ENCODE assay signal across 16 cellular contexts in the genomic region with DNA sequence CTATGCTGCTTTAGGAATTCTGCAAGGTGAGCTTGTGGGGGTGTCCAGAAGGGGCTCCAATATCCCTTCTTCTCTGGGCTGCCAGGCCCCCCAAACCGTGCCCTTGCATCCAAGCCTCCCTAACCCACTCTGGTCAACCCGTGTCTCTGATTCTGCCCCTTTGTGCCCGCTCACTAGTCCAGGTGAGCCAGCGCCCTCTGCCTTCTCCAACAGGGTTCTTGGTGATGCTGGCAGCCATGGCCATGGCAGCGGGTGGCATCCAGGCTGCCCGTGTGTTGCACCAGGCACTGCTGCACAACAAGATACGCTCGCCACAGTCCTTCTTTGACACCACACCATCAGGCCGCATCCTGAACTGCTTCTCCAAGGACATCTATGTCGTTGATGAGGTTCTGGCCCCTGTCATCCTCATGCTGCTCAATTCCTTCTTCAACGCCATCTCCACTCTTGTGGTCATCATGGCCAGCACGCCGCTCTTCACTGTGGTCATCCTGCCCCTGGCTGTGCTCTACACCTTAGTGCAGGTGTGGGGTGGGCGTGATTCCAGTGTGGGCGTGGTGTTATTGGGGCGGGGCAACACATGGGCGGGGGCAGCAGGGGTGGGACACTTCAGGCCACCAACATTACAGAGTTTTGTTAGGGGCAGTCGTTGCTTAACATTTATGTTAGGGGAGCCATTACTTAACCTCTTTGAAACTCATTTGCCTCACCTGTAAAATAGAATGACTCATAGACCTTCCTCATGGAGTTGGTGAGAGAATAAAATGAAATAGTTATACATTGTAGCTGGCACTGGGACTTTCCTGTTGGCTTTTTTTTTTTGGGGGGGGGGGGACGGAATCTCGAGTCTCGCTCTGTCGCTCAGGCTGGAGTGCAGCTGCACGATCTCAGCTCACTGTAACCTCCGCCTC. TPM values are rescaled to one million over a fixed set of nuclear protein-coding genes. Genes with fewer than 3 reads are reported as not detected.
DNase-seq lines count a peak whose midpoint lies in the region; ATAC-seq, FAIRE-seq and TF ChIP-seq lines count a peak whose summit lies in the region.
"Had no signal": no experiment of that assay in that cellular context is flagged by ENCODE, and none has a peak within 500 bp of the region (broad histone marks: within the 10 kb centered on the region; RNA-seq: fewer than 3 reads in every experiment).

No MANE protein-coding gene starts in this region.

- POLR2A ChIA-PET in CD8-positive, alpha-beta T cell (lab: Charles Lee) = no interaction called here

- H3K9me3 ChIP-seq in BE2C = no peaks in the 10 kb centered on the region
- no peaks in the 10 kb centered on the region for H3K9me3 ChIP-seq in pancreas
- no peaks in the 10 kb centered on the region for H3K9me3 ChIP-seq in CD8-positive, alpha-beta T cell (ENCODE audit: low read length)
- H3K9me3 ChIP-seq: Caco-2, MG63 had no signal

- H3K4me3 ChIP-seq in BE2C (ENCODE audit: low read depth, low read length) = no peak overlapping the region
- H3K4me3 ChIP-seq in pancreas = no peak overlapping the region
- H3K4me3 ChIP-seq in CD8-positive, alpha-beta T cell (ENCODE audit: low read depth, low read length) = no peak overlapping the region
- H3K4me3 ChIP-seq: GM23248, MG63, PC-9 had no signal

- no peaks in the 10 kb centered on the region for H3K36me3 Mint-ChIP-seq in CD8-positive, alpha-beta T cell
- H3K36me3 Mint-ChIP-seq in activated naive CD4-positive, alpha-beta T cell treated with anti-CD3 and anti-CD28 coated beads, Interleukin-2, amount 50 U/mL, for 72 hours = no peaks in the 10 kb centered on the region
- H3K36me3 Mint-ChIP-seq in osteocyte (ENCODE audit: unreplicated experiment) = no peaks in the 10 kb centered on the region

- H3K27ac ChIP-seq in VCaP = peak overlapping the region; percentile 64; the same call in 1 of the 2 replicates
- H3K27ac ChIP-seq in pancreas = peak overlapping the region in 3 of 4 donors; percentile 31 to 63 (median 44)
- no peak overlapping the region for H3K27ac ChIP-seq in CD8-positive, alpha-beta T cell (ENCODE audit: low read depth, low read length)
- H3K27ac ChIP-seq: GM23248, PC-9 had no signal

- H3K27ac Mint-ChIP-seq in CD8-positive, alpha-beta T cell = no peak overlapping the region
- no peak overlapping the region for H3K27ac Mint-ChIP-seq in activated naive CD4-positive, alpha-beta T cell treated with anti-CD3 and anti-CD28 coated beads, Interleukin-2, amount 50 U/mL, for 72 hours
- H3K27ac Mint-ChIP-seq in osteocyte (ENCODE audit: unreplicated experiment) = no peak overlapping the region
- H3K27ac Mint-ChIP-seq: HFFc6 had no signal

- TF ChIP-seq CTCF in BE2C (IDR thresholded peaks at IDR 0.05; ENCODE audit: low read depth, low read length) (no peak), VCaP (conservative IDR thresholded peaks at IDR 0.05) (no peak), pancreas (IDR thresholded peaks at IDR 0.05) (no peak), osteocyte (IDR thresholded peaks at IDR 0.05) (no peak)
- no peak for TF ChIP-seq CTCF in CD8-positive, alpha-beta T cell (IDR thresholded peaks at IDR 0.05)

- ATAC-seq in left colon (peak; percentile 35), pancreas (peak in 1 of 4 donors; percentile 5)
- no peak for ATAC-seq in CD8-positive, alpha-beta T cell
- ATAC-seq in activated naive CD4-positive, alpha-beta T cell treated with anti-CD3 and anti-CD28 coated beads, Interleukin-2, amount 50 U/mL, for 72 hours = no peak

- no peaks in the 10 kb centered on the region for H3K4me1 Mint-ChIP-seq in CD8-positive, alpha-beta T cell (ENCODE audit: low read depth)
- H3K4me1 Mint-ChIP-seq in osteocyte (ENCODE audit: unreplicated experiment) = peaks cover 7% of the 10 kb centered on the region

- H3K27me3 ChIP-seq in BE2C (no peaks in the 10 kb centered on the region), pancreas (no peaks in the 10 kb centered on the region)
- H3K27me3 ChIP-seq in CD8-positive, alpha-beta T cell (ENCODE audit: insufficient read depth, low read length) = no peaks in the 10 kb centered on the region
- H3K27me3 ChIP-seq: MG63 had no signal

- CTCF ChIA-PET in CD8-positive, alpha-beta T cell (lab: Charles Lee) = interaction anchor here (0.9 kb wide), 1 partner anchor 9 kb away, joined by 3 read pairs; no protein-coding TSS in a partner anchor

- intact Hi-C loops in left colon (cut with DNase I, micrococcal nuclease) = no loop called here
- intact Hi-C loops in pancreas (cut with DNase I) = no loop called here
- intact Hi-C loops in CD8-positive, alpha-beta T cell (cut with DNase I, micrococcal nuclease) = no loop called here

- 84 to 91% methylated on average over 24 of the region's 24 CpGs for WGBS in pancreas, 2 donors

- no peak for FAIRE-seq in pancreas (lab: Jason Lieb, UNC)

- DNase-seq in BE2C (peak; percentile 1), left colon (peak in 1 of 2 donors; percentile 55), pancreas (peak in 2 of 6 donors; percentile 61), osteocyte (ENCODE audit: extremely low spot score, unreplicated experiment) (no peak), RPMI8226 (no peak)
- DNase-seq in CD8-positive, alpha-beta T cell = no peak
- DNase-seq in activated naive CD4-positive, alpha-beta T cell treated with anti-CD3 and anti-CD28 coated beads, Interleukin-2, amount 50 U/mL, for 72 hours (ENCODE audit: low spot score in 2 of 2) = no peak
- DNase-seq: GM23248, HFFc6, MG63, NCI-H1105, NCI-H345, PC-9, SHP77 treated with DMSO at 0.1 percent for 48 hours had no signal

- H3K4me1 ChIP-seq in BE2C (no peaks in the 10 kb centered on the region), pancreas (peaks cover 9 to 11% (median 10%) of the 10 kb centered on the region in 3 donors)
- H3K4me1 ChIP-seq in CD8-positive, alpha-beta T cell (ENCODE audit: insufficient read depth, low read length) = no peaks in the 10 kb centered on the region

- no peaks in the 10 kb centered on the region for H3K36me3 ChIP-seq in BE2C
- H3K36me3 ChIP-seq in pancreas = peaks cover 0 to 11% (median 3%) of the 10 kb centered on the region in 3 donors
- H3K36me3 ChIP-seq in CD8-positive, alpha-beta T cell (ENCODE audit: insufficient read depth, low read length) = no peaks in the 10 kb centered on the region
- H3K36me3 ChIP-seq: MG63 had no signal

- H3K9me3 Mint-ChIP-seq in CD8-positive, alpha-beta T cell = no peaks in the 10 kb centered on the region
- no peaks in the 10 kb centered on the region for H3K9me3 Mint-ChIP-seq in activated naive CD4-positive, alpha-beta T cell treated with anti-CD3 and anti-CD28 coated beads, Interleukin-2, amount 50 U/mL, for 72 hours
- no peaks in the 10 kb centered on the region for H3K9me3 Mint-ChIP-seq in osteocyte (ENCODE audit: unreplicated experiment)
- H3K9me3 Mint-ChIP-seq: HFFc6 had no signal

- H3K4me3 Mint-ChIP-seq in CD8-positive, alpha-beta T cell = no peak overlapping the region
- H3K4me3 Mint-ChIP-seq in osteocyte (ENCODE audit: unreplicated experiment) = no peak overlapping the region
- H3K4me3 Mint-ChIP-seq: HFFc6 had no signal

- H3K27me3 Mint-ChIP-seq in CD8-positive, alpha-beta T cell (ENCODE audit: low read depth) = peaks cover 14% of the 10 kb centered on the region
- no peaks in the 10 kb centered on the region for H3K27me3 Mint-ChIP-seq in osteocyte (ENCODE audit: unreplicated experiment)

RNA-seq across cellular contexts. Expression of gene ANKRD40, which starts 31.4 kb away (rescaled TPM):
- polyA plus RNA-seq in BE2C (2012; ENCODE audit: insufficient read depth, insufficient read length, low read depth) = 32.3 TPM
- 10 to 100 TPM; 23.9 to 28.8 TPM for total RNA-seq in left colon
- 10 to 100 TPM; 15.1 to 23.5 (median 17.3) TPM for total RNA-seq in pancreas
- 10 to 100 TPM; 10.3 to 10.9 TPM for polyA plus RNA-seq in pancreas
- 10 to 100 TPM; 23.1 to 24.7 TPM for total RNA-seq in CD8-positive, alpha-beta T cell
- 10 to 100 TPM in 1 of 2 donors, 1 to 10 TPM in 1; 9.2 to 25.6 TPM for total RNA-seq in activated naive CD4-positive, alpha-beta T cell treated with anti-CD3 and anti-CD28 coated beads, Interleukin-2, amount 50 U/mL, for 72 hours
- 38.4 and 41.1 TPM in 2 replicates for total RNA-seq in osteocyte

RNA-seq across cellular contexts. Expression of gene ABCC3, which starts 41.6 kb away (rescaled TPM):
- polyA plus RNA-seq in BE2C (2012; ENCODE audit: insufficient read depth, insufficient read length, low read depth) = 2.9 TPM
- 100 to 1,000 TPM; 251 to 373 TPM for total RNA-seq in left colon
- total RNA-seq in pancreas = 100 to 1,000 TPM in 1 of 6 donors, 10 to 100 TPM in 5; 47.2 to 103 (median 83.4) TPM
- 100 to 1,000 TPM; 163 to 209 TPM for polyA plus RNA-seq in pancreas
- total RNA-seq in CD8-positive, alpha-beta T cell = not detected
- not detected for total RNA-seq in activated naive CD4-positive, alpha-beta T cell treated with anti-CD3 and anti-CD28 coated beads, Interleukin-2, amount 50 U/mL, for 72 hours
- 0.37 and 0.73 TPM in 2 replicates for total RNA-seq in osteocyte

RNA-seq across cellular contexts. Expression of gene LUC7L3, which starts 43.1 kb away (rescaled TPM):
- polyA plus RNA-seq in BE2C (2012; ENCODE audit: insufficient read depth, insufficient read length, low read depth) = 137 TPM
- total RNA-seq in left colon = 100 to 1,000 TPM in 1 of 2 donors, 10 to 100 TPM in 1; 90.0 to 110 TPM
- 10 to 100 TPM; 42.7 to 88.1 (median 59.3) TPM for total RNA-seq in pancreas
- 100 to 1,000 TPM in 1 of 2 donors, 10 to 100 TPM in 1; 87.4 to 210 TPM for polyA plus RNA-seq in pancreas
- total RNA-seq in CD8-positive, alpha-beta T cell = 10 to 100 TPM; 90.0 to 96.1 TPM
- total RNA-seq in activated naive CD4-positive, alpha-beta T cell treated with anti-CD3 and anti-CD28 coated beads, Interleukin-2, amount 50 U/mL, for 72 hours = 100 to 1,000 TPM; 128 to 145 TPM
- 86.1 and 105 TPM in 2 replicates for total RNA-seq in osteocyte

Comparison
In these comparisons a context has a peak if more than half of its experiments do, and no peak if none do; other contexts are left out.
1. RNA of gene ABCC3, which starts 41.6 kb away (total RNA-seq): 251 to 373 TPM in left colon and 47.2 to 103 TPM in pancreas; 0.37 to 0.73 TPM in osteocyte, not detected in activated naive CD4-positive, alpha-beta T cell treated with anti-CD3 and anti-CD28 coated beads, Interleukin-2, amount 50 U/mL, for 72 hours and not detected in CD8-positive, alpha-beta T cell; every median in the first group is over 10 times any median in the second.